8 cellular contexts compared by ENCODE assay signal in the genomic region with DNA sequence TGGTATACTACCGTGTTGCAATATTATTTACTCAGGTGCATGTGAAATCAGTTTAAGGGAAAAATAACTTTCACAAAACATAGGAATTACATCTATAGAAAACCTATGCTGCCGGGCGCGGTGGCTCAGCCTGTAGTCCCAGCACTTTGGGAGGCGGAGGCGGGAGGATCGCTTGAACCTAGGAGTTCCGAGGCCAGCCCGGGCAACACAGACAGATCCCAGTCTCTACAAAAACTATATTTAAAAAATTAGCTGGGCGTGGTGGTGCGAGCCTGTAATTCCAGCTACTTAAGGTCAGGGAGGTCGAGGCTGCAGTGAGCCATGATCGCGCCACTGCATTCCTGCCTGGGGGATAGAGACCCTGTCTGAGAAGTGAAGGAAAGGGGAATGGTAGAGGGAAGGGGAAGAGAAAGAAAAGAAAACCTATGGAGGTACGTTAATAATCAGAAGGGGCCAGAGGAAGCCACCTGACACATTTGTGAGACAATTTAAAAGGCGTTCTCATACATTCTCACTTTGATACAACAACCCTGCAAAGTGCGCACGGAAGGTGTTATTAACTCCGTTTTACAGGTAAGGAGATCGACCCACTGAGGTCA. TPM values are rescaled to one million over a fixed set of nuclear protein-coding genes. Genes with fewer than 3 reads are reported as not detected.
A peak's percentile ranks its signal among the peaks of the same experiment; 100 is the strongest.
DNase-seq lines count a peak whose midpoint lies in the region; ATAC-seq and TF ChIP-seq lines count a peak whose summit lies in the region.

No MANE protein-coding gene starts in this region.

- WGBS in mammary epithelial cell (ENCODE audit: low coverage, missing lambda C conversion rate) = 18% methylated on average over 16 of the region's 20 CpGs
- WGBS in lung, 2 donors = 23 to 26% methylated on average over 20 of the region's 20 CpGs
- WGBS in urinary bladder = 40% methylated on average over 20 of the region's 20 CpGs

- in situ Hi-C loops in mammary epithelial cell (cut with MboI; ENCODE audit: low sequenced_read_pairs in 2 of 2) = no loop called here

- peak overlapping the region; percentile 84 for H3K4me3 Mint-ChIP-seq in activated naive CD4-positive, alpha-beta T cell treated with anti-CD3 and anti-CD28 coated beads for 36 hours

- peaks cover 16% of the 10 kb centered on the region for H3K4me1 Mint-ChIP-seq in activated naive CD4-positive, alpha-beta T cell treated with anti-CD3 and anti-CD28 coated beads for 36 hours (ENCODE audit: low read depth)

- TF ChIP-seq CTCF in mammary epithelial cell (conservative IDR thresholded peaks at IDR 0.05 in 1 of 2, IDR thresholded peaks at IDR 0.05 in 1 of 2; ENCODE audit: extremely low read depth in 1 of 2, insufficient read depth in 1 of 2, low read depth in 1 of 2, low read length in 2 of 2) (no peak), lung (IDR thresholded peaks at IDR 0.05; ENCODE audit: control extremely low read depth, extremely low read depth) (no peak)

- H3K9me3 Mint-ChIP-seq in activated naive CD4-positive, alpha-beta T cell treated with anti-CD3 and anti-CD28 coated beads for 36 hours = peaks cover 5% of the 10 kb centered on the region

- H3K27me3 ChIP-seq in mammary epithelial cell (ENCODE audit: insufficient read depth, low read length) (no peaks in the 10 kb centered on the region), lung (ENCODE audit: control insufficient read depth, insufficient read depth) (no peaks in the 10 kb centered on the region)

- peak overlapping the region; percentile 98 for H2AFZ ChIP-seq in mammary epithelial cell (ENCODE audit: low read depth, low read length)

- peak overlapping the region; percentile 87 for H3K4me2 ChIP-seq in mammary epithelial cell (ENCODE audit: insufficient read depth, low read depth, low read length)

- intact Hi-C loops in activated naive CD4-positive, alpha-beta T cell treated with anti-CD3 and anti-CD28 coated beads for 36 hours (cut with micrococcal nuclease) = loop anchor here (1.0 to 5.0 kb wide), 3 partner anchors 10 to 396 kb away; partner anchors contain the start of genes CDAN1 and UBR1
- intact Hi-C loops in mammary epithelial cell (cut with micrococcal nuclease) = loop anchor here (1.0 kb wide), 2 partner anchors 27 to 52 kb away; partner anchors contain the start of genes CCNDBP1 and UBR1

- no peaks in the 10 kb centered on the region for H4K20me1 ChIP-seq in mammary epithelial cell (ENCODE audit: insufficient read depth, low read length)

- no peak for ATAC-seq in lung (ENCODE audit: insufficient read depth, low FRiP score)
- no peak for ATAC-seq in GM18861 (IDR thresholded peaks at IDR 0.05; ENCODE audit: unreplicated experiment)

- no peaks in the 10 kb centered on the region for H3K9me3 ChIP-seq in mammary epithelial cell (replicated peaks; ENCODE audit: insufficient read depth, low read length)
- no peaks in the 10 kb centered on the region for H3K9me3 ChIP-seq in lung (ENCODE audit: control insufficient read depth in 2 of 2, insufficient read depth in 1 of 2, low read length in 1 of 2)

- H3K4me3 ChIP-seq in mammary epithelial cell (replicated peaks in 1 of 3; ENCODE audit: insufficient read depth in 1 of 3, low read depth in 2 of 3, low read length in 3 of 3) = peak overlapping the region; percentile 35 to 78 (median 66)
- peak overlapping the region; percentile 79 for H3K4me3 ChIP-seq in lung
- peak overlapping the region; percentile 90 for H3K4me3 ChIP-seq in urinary bladder (ENCODE audit: low read depth, low read length)

- H3K36me3 ChIP-seq in mammary epithelial cell (ENCODE audit: insufficient read depth, low read length) (no peaks in the 10 kb centered on the region), lung (ENCODE audit: control insufficient read depth in 2 of 2, insufficient read depth in 2 of 2, low read length in 2 of 2) (peaks cover 0 to 6% of the 10 kb centered on the region in 2 donors), urinary bladder (ENCODE audit: insufficient read depth) (peaks cover 1% of the 10 kb centered on the region)

- no peak for DNase-seq in activated naive CD4-positive, alpha-beta T cell treated with anti-CD3 and anti-CD28 coated beads for 36 hours
- DNase-seq in activated naive CD4-positive, alpha-beta T cell (lab: John Stamatoyannopoulos, UW) = no peak
- no peak for DNase-seq in mammary epithelial cell
- DNase-seq in lung (ENCODE audit: low spot score) = no peak
- DNase-seq in NCI-H187 treated with DMSO at 0.1 percent for 48 hours (lab: John Stamatoyannopoulos, UW) = no peak
- DNase-seq in NCI-H345 treated with DMSO at 0.1 percent for 48 hours (lab: John Stamatoyannopoulos, UW; ENCODE audit: unreplicated experiment) = no peak

- no TSS peak for BruUV-seq in mammary epithelial cell (replicated peaks; lab: Mats Ljungman, UMichigan)

- peak overlapping the region; percentile 81 for H3K9ac ChIP-seq in mammary epithelial cell (ENCODE audit: insufficient read depth, low read length)

- dilution Hi-C loops in mammary epithelial cell (cut with HindIII; ENCODE audit: low sequenced_read_pairs) = no loop called here

- CTCF ChIA-PET in activated naive CD4-positive, alpha-beta T cell treated with anti-CD3 and anti-CD28 coated beads for 36 hours (lab: Charles Lee) = interaction anchor here (1.2 kb wide), 1 partner anchor 26 kb away, joined by 5 read pairs; the partner anchor contains the start of gene UBR1
- CTCF ChIA-PET in mammary epithelial cell (lab: Charles Lee; ENCODE audit: low non-redundant PET) = no interaction called here

- peak overlapping the region; percentile 80 for H3K27ac Mint-ChIP-seq in activated naive CD4-positive, alpha-beta T cell treated with anti-CD3 and anti-CD28 coated beads for 36 hours

- peaks cover 13% of the 10 kb centered on the region for H3K79me2 ChIP-seq in mammary epithelial cell (ENCODE audit: insufficient read depth, low read length)

- peaks cover 8% of the 10 kb centered on the region for H3K27me3 Mint-ChIP-seq in activated naive CD4-positive, alpha-beta T cell treated with anti-CD3 and anti-CD28 coated beads for 36 hours (ENCODE audit: low read depth)

- H3K27ac ChIP-seq in mammary epithelial cell (ENCODE audit: insufficient read depth, low read depth, low read length) = peak overlapping the region; percentile 74
- peak overlapping the region; percentile 86 to 93 for H3K27ac ChIP-seq in lung (ENCODE audit: low read depth in 1 of 2, low read length in 1 of 2)
- peak overlapping the region; percentile 71 for H3K27ac ChIP-seq in urinary bladder (ENCODE audit: low read depth)

- H3K4me1 ChIP-seq in mammary epithelial cell (ENCODE audit: insufficient read depth, low read length) = peaks cover 9% of the 10 kb centered on the region
- peaks cover 4 to 7% of the 10 kb centered on the region in 2 donors for H3K4me1 ChIP-seq in lung (ENCODE audit: control insufficient read depth in 2 of 2, insufficient read depth in 2 of 2, low read length in 2 of 2)
- no peaks in the 10 kb centered on the region for H3K4me1 ChIP-seq in urinary bladder (ENCODE audit: insufficient read depth)

- H3K36me3 Mint-ChIP-seq in activated naive CD4-positive, alpha-beta T cell treated with anti-CD3 and anti-CD28 coated beads for 36 hours (ENCODE audit: low read depth) = peaks cover 7% of the 10 kb centered on the region

RNA-seq across cellular contexts. Expression of gene TMEM62, which starts 0.5 kb away (rescaled TPM):
- total RNA-seq in activated naive CD4-positive, alpha-beta T cell treated with anti-CD3 and anti-CD28 coated beads for 36 hours = 1 to 10 TPM; 5.8 to 6.6 TPM
- total RNA-seq in mammary epithelial cell = 10 to 100 TPM; 13.3 to 14.8 TPM
- polyA plus RNA-seq in mammary epithelial cell = 4.7 TPM
- 4.8 TPM for polyA minus RNA-seq in mammary epithelial cell
- total RNA-seq in lung = 10 to 100 TPM; 25.0 to 25.7 TPM
- polyA plus RNA-seq in lung = 10 to 100 TPM; 15.1 to 18.2 TPM
- 22.6 TPM for total RNA-seq in urinary bladder
- polyA plus RNA-seq in urinary bladder = 12.7 TPM

RNA-seq across cellular contexts. Expression of gene UBR1, which starts 27.1 kb away (rescaled TPM):
- total RNA-seq in activated naive CD4-positive, alpha-beta T cell treated with anti-CD3 and anti-CD28 coated beads for 36 hours = 10 to 100 TPM; 25.2 to 25.9 TPM
- total RNA-seq in mammary epithelial cell (10 to 100 TPM; 32.5 to 45.8 TPM), lung (10 to 100 TPM; 25.9 to 70.3 TPM), urinary bladder (80.7 TPM)
- polyA plus RNA-seq in mammary epithelial cell (9.6 TPM), lung (1 to 10 TPM; 5.7 to 8.6 TPM), urinary bladder (13.3 TPM)
- polyA minus RNA-seq in mammary epithelial cell = 25.4 TPM

RNA-seq across cellular contexts. Expression of gene CCNDBP1, which starts 52.3 kb away (rescaled TPM):
- total RNA-seq in activated naive CD4-positive, alpha-beta T cell treated with anti-CD3 and anti-CD28 coated beads for 36 hours = 10 to 100 TPM; 54.6 to 62.1 TPM
- 10 to 100 TPM; 41.3 to 82.5 TPM for total RNA-seq in mammary epithelial cell
- polyA plus RNA-seq in mammary epithelial cell = 44.1 TPM
- polyA minus RNA-seq in mammary epithelial cell = 18.6 TPM
- 10 to 100 TPM; 50.6 to 68.6 TPM for total RNA-seq in lung
- polyA plus RNA-seq in lung = 10 to 100 TPM; 29.8 to 73.4 TPM
- total RNA-seq in urinary bladder = 44.9 TPM
- polyA plus RNA-seq in urinary bladder = 62.6 TPM
